ENCODE assay signal across 17 cellular contexts in genomic region chr22:38788846-38789245, GRCh38. TPM values are rescaled to one million over a fixed set of nuclear protein-coding genes. Genes with fewer than 3 reads are reported as not detected.
DNase-seq lines count a peak whose midpoint lies in the region; ATAC-seq and TF ChIP-seq lines count a peak whose summit lies in the region.
"Had no signal": no experiment of that assay in that cellular context is flagged by ENCODE, and none has a peak within 500 bp of the region (broad histone marks: within the 10 kb centered on the region; RNA-seq: fewer than 3 reads in every experiment).

No MANE protein-coding gene starts in this region.

- no peak overlapping the region for H3K9ac ChIP-seq in parathyroid adenoma
- no peak overlapping the region for H3K9ac ChIP-seq in neural progenitor cell

- TF ChIP-seq POLR2A in esophagus squamous epithelium (IDR thresholded peaks at IDR 0.05) (no peak), vagina (IDR thresholded peaks at IDR 0.05) (no peak)

- no peaks in the 10 kb centered on the region for H3F3A ChIP-seq in neural progenitor cell (ENCODE audit: low read depth)

- peak overlapping the region; percentile 93 for H3K27ac ChIP-seq in left ventricle myocardium inferior (replicated peaks)
- peak overlapping the region; percentile 26 to 73 (median 56) for H3K27ac ChIP-seq in esophagus squamous epithelium
- peak overlapping the region; percentile 29 for H3K27ac ChIP-seq in parathyroid adenoma
- H3K27ac ChIP-seq in vagina: peak overlapping the region; percentile 82
- H3K27ac ChIP-seq in neural progenitor cell: no peak overlapping the region

- H2AFZ ChIP-seq in parathyroid adenoma: no peak overlapping the region
- H2AFZ ChIP-seq in neural progenitor cell (replicated peaks): no peak overlapping the region

- no peak for ATAC-seq in Right ventricle myocardium inferior
- ATAC-seq: natural killer cell; stimulated activated naive CD8-positive, alpha-beta T cell treated with anti-CD3 and anti-CD28 coated beads, Interleukin-15, amount 100 ng/mL, for 72 hours had no signal

- H3K4me3 Mint-ChIP-seq in neural progenitor cell: no peak overlapping the region
- H3K4me3 Mint-ChIP-seq: natural killer cell; stimulated activated naive CD8-positive, alpha-beta T cell treated with anti-CD3 and anti-CD28 coated beads, Interleukin-15, amount 100 ng/mL, for 72 hours had no signal

- no peak for DNase-seq in left ventricle myocardium inferior
- no peak for DNase-seq in Right ventricle myocardium inferior (ENCODE audit: missing footprints)
- no peak for DNase-seq in esophagus squamous epithelium (lab: John Stamatoyannopoulos, UW)
- no peak for DNase-seq in vagina (ENCODE audit: extremely low spot score in 2 of 2)
- DNase-seq in activated CD4-positive, CD25-positive, alpha-beta regulatory T cell (lab: John Stamatoyannopoulos, UW): no peak
- no peak for DNase-seq in stimulated activated CD4-positive, alpha-beta T cell treated with anti-CD3 and anti-CD28 coated beads, Interleukin-2, amount 100 ng/mL, for 48 hours
- no peak for DNase-seq in neural progenitor cell (ENCODE audit: low spot score)
- DNase-seq: activated CD8-positive, alpha-beta memory T cell treated with anti-CD3 and anti-CD28 coated beads for 24 hours; activated effector memory CD4-positive, alpha-beta T cell treated with anti-CD3 and anti-CD28 coated beads, Interleukin-2, amount 50 U/mL, for 16 hours; Calu3; kidney glomerular epithelial cell; natural killer cell; NCI-H774; SHP77 treated with DMSO at 0.1 percent for 48 hours; stimulated activated naive CD8-positive, alpha-beta T cell treated with anti-CD3 and anti-CD28 coated beads, Interleukin-15, amount 100 ng/mL, for 72 hours had no signal

- H3K27me3 Mint-ChIP-seq in neural progenitor cell (ENCODE audit: insufficient read depth, low read depth): peaks cover 3% of the 10 kb centered on the region
- H3K27me3 Mint-ChIP-seq: stimulated activated naive CD8-positive, alpha-beta T cell treated with anti-CD3 and anti-CD28 coated beads, Interleukin-15, amount 100 ng/mL, for 72 hours had no signal

- no peaks in the 10 kb centered on the region for H3K36me3 Mint-ChIP-seq in neural progenitor cell
- H3K36me3 Mint-ChIP-seq: natural killer cell had no signal

- H3K27me3 ChIP-seq in left ventricle myocardium inferior (ENCODE audit: low read depth) (no peaks in the 10 kb centered on the region), esophagus squamous epithelium (no peaks in the 10 kb centered on the region), parathyroid adenoma (ENCODE audit: control insufficient read depth, insufficient read depth, low read length) (no peaks in the 10 kb centered on the region), vagina (no peaks in the 10 kb centered on the region), neural progenitor cell (no peaks in the 10 kb centered on the region)

- no peak overlapping the region for H3K27ac Mint-ChIP-seq in neural progenitor cell
- H3K27ac Mint-ChIP-seq: natural killer cell had no signal

- H3K4me3 ChIP-seq in left ventricle myocardium inferior (peak overlapping the region; percentile 4), esophagus squamous epithelium (no peak overlapping the region), parathyroid adenoma (ENCODE audit: low read depth, low read length) (no peak overlapping the region), vagina (no peak overlapping the region), neural progenitor cell (no peak overlapping the region)
- H3K4me3 ChIP-seq: skin epidermis had no signal

- no peak for TF ChIP-seq CTCF in left ventricle myocardium inferior (IDR thresholded peaks at IDR 0.05; ENCODE audit: borderline replicate concordance)
- no peak for TF ChIP-seq CTCF in esophagus squamous epithelium (IDR thresholded peaks at IDR 0.05)
- TF ChIP-seq CTCF in parathyroid adenoma (IDR thresholded peaks at IDR 0.05): no peak
- TF ChIP-seq CTCF in vagina (IDR thresholded peaks at IDR 0.05): no peak
- no peak for TF ChIP-seq CTCF in neural progenitor cell (IDR thresholded peaks at IDR 0.05)

- peaks cover 10% of the 10 kb centered on the region for H3K4me1 Mint-ChIP-seq in neural progenitor cell

- intact Hi-C loops in left ventricle myocardium inferior (cut with micrococcal nuclease) (no loop called here), Right ventricle myocardium inferior (cut with DNase I) (no loop called here), esophagus squamous epithelium (cut with DNase I) (no loop called here), vagina (cut with DNase I) (no loop called here)

- H3K36me3 ChIP-seq in left ventricle myocardium inferior (peaks cover 12% of the 10 kb centered on the region), esophagus squamous epithelium (peaks cover 0 to 17% (median 2%) of the 10 kb centered on the region in 3 donors), parathyroid adenoma (ENCODE audit: control insufficient read depth, insufficient read depth, low read length) (no peaks in the 10 kb centered on the region), vagina (peaks cover 0 to 3% of the 10 kb centered on the region in 2 donors), neural progenitor cell (no peaks in the 10 kb centered on the region)

- no peaks in the 10 kb centered on the region for H3K9me3 Mint-ChIP-seq in neural progenitor cell
- H3K9me3 Mint-ChIP-seq: natural killer cell; stimulated activated naive CD8-positive, alpha-beta T cell treated with anti-CD3 and anti-CD28 coated beads, Interleukin-15, amount 100 ng/mL, for 72 hours had no signal

- H3K79me2 ChIP-seq in parathyroid adenoma (peaks cover 2% of the 10 kb centered on the region), neural progenitor cell (ENCODE audit: low read depth) (peaks cover 4% of the 10 kb centered on the region)

- H3K4me2 ChIP-seq in parathyroid adenoma (ENCODE audit: low read length) (peak overlapping the region; percentile 13), neural progenitor cell (no peak overlapping the region)

- no peaks in the 10 kb centered on the region for H3K9me3 ChIP-seq in left ventricle myocardium inferior (replicated peaks)
- no peaks in the 10 kb centered on the region for H3K9me3 ChIP-seq in esophagus squamous epithelium
- H3K9me3 ChIP-seq in parathyroid adenoma (ENCODE audit: control insufficient read depth, low read length): no peaks in the 10 kb centered on the region
- H3K9me3 ChIP-seq in vagina: no peaks in the 10 kb centered on the region
- no peaks in the 10 kb centered on the region for H3K9me3 ChIP-seq in neural progenitor cell (ENCODE audit: low read depth)

- peaks cover 65% of the 10 kb centered on the region for H3K4me1 ChIP-seq in left ventricle myocardium inferior
- peaks cover 0 to 32% (median 10%) of the 10 kb centered on the region in 3 donors for H3K4me1 ChIP-seq in esophagus squamous epithelium
- peaks cover 3% of the 10 kb centered on the region for H3K4me1 ChIP-seq in parathyroid adenoma
- H3K4me1 ChIP-seq in vagina: peaks cover 28% of the 10 kb centered on the region
- peaks cover 6% of the 10 kb centered on the region for H3K4me1 ChIP-seq in neural progenitor cell

- 53 to 76% methylated on average over 6 of the region's 6 CpGs for WGBS in esophagus squamous epithelium, 2 donors

- peaks cover 3% of the 10 kb centered on the region for H4K20me1 ChIP-seq in neural progenitor cell (ENCODE audit: low read depth)

RNA-seq across cellular contexts. Expression of gene DNAL4, which starts 5.1 kb away (rescaled TPM):
- total RNA-seq in left ventricle myocardium inferior (10.0 TPM), Right ventricle myocardium inferior (10.0 TPM), esophagus squamous epithelium (10 to 100 TPM in 3 of 4 donors, 1 to 10 TPM in 1; 7.3 to 15.5 (median 13.7) TPM), vagina (14.7 TPM), neural progenitor cell (ENCODE audit: low replicate concordance) (10.7 and 24.3 TPM in 2 replicates)

RNA-seq across cellular contexts. Expression of gene SUN2, which starts 33.0 kb away (rescaled TPM):
- 116 TPM for total RNA-seq in left ventricle myocardium inferior
- 126 TPM for total RNA-seq in Right ventricle myocardium inferior
- 100 to 1,000 TPM in 3 of 4 donors, 10 to 100 TPM in 1; 94.2 to 307 (median 191) TPM for total RNA-seq in esophagus squamous epithelium
- total RNA-seq in vagina: 258 TPM
- 16.2 and 33.5 TPM in 2 replicates for total RNA-seq in neural progenitor cell (ENCODE audit: low replicate concordance)

RNA-seq across cellular contexts. Expression of gene NPTXR, which starts 55.0 kb away (rescaled TPM):
- total RNA-seq in left ventricle myocardium inferior: 23.3 TPM
- 19.7 TPM for total RNA-seq in Right ventricle myocardium inferior
- total RNA-seq in esophagus squamous epithelium: 1 to 10 TPM in 1 of 4 donors, under 1 TPM in 3; 0.26 to 2.3 (median 0.63) TPM
- 9.3 TPM for total RNA-seq in vagina
- total RNA-seq in neural progenitor cell (ENCODE audit: low replicate concordance): 0.99 and 2.5 TPM in 2 replicates
